In the genomic region with DNA sequence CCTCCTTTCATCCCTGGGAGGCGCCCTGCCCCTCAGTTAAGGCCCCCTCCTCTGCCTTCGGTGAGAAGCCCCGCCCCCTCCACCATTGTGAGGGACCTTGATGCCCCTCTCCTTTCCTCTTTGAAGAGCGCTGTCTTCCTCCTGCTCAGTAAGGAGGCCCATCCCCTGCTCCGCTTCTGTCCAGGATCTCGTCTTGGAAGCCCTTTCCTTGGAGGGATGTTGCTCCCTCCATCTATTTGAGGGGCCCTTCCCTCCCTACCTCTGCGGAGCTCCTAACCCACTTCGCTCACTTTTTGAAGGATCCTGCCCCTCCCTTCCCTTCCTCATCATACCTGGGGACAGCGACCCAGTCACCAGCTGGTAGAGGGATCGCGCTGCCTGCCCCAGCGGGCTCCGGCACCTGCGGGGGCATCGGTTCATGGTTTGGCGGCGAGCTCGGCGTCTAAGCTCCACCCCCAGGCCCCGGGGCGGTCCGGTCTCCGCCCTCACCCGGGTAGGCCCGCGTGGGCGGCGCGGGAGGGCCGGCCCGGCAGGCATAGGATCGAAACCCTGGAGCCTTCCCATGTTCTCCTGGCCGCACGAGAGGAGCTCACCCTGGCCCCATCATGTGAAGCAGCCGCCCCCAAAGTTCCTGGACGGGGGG, we compare ENCODE assay signal across 8 cellular contexts. TPM values are rescaled to one million over a fixed set of nuclear protein-coding genes. Genes with fewer than 3 reads are reported as not detected.
A peak's percentile ranks its signal among the peaks of the same experiment; 100 is the strongest.
DNase-seq lines count a peak whose midpoint lies in the region; ATAC-seq and TF ChIP-seq lines count a peak whose summit lies in the region.

No MANE protein-coding gene starts in this region.

- POLR2A ChIA-PET in T-cell (lab: Charles Lee) = interaction anchor here in 1 of 2 donors (1.7 kb wide), 1 partner anchor 44 kb away, joined by 17 read pairs; no protein-coding TSS in a partner anchor

- no peak overlapping the region for H3K27ac ChIP-seq in body of pancreas

- H3K4me1 Mint-ChIP-seq in T-cell = peaks cover 55 to 66% (median 56%) of the 10 kb centered on the region in 3 donors

- H3K9me3 ChIP-seq in body of pancreas = no peaks in the 10 kb centered on the region
- peaks cover 2% of the 10 kb centered on the region for H3K9me3 ChIP-seq in iPS-18c (ENCODE audit: control insufficient read depth, insufficient read depth, low read length)

- TF ChIP-seq CTCF in body of pancreas (IDR thresholded peaks at IDR 0.05) = no peak

- no peak overlapping the region for H3K4me3 ChIP-seq in body of pancreas
- H3K4me3 ChIP-seq in iPS-18c (ENCODE audit: insufficient read depth, low read depth, low read length) = peak overlapping the region; percentile 72

- H3K36me3 ChIP-seq in body of pancreas (replicated peaks in 1 of 2; ENCODE audit: insufficient read depth in 1 of 2, low read depth in 2 of 2) = no peaks in the 10 kb centered on the region

- no peaks in the 10 kb centered on the region for H3K27me3 ChIP-seq in body of pancreas

- intact Hi-C loops in body of pancreas (cut with DNase I) = loop anchor here (10.0 kb wide), 1 partner anchor 175 kb away; no protein-coding TSS in a partner anchor

- H3K4me3 Mint-ChIP-seq in T-cell = peak overlapping the region; percentile 83 to 87 (median 83)

- H3K4me1 ChIP-seq in body of pancreas = peaks cover 30% of the 10 kb centered on the region

- WGBS in body of pancreas, 2 donors = 19 to 33% methylated on average over 16 to 35 of the region's 36 CpGs

- no peak overlapping the region for H3K27ac Mint-ChIP-seq in T-cell

- no peaks in the 10 kb centered on the region for H3K27me3 Mint-ChIP-seq in T-cell

- DNase-seq in NCI-H2196 (lab: John Stamatoyannopoulos, UW; ENCODE audit: unreplicated experiment) (peak; percentile 16), NCI-H2196 treated with DMSO at 0.1 percent for 48 hours (lab: John Stamatoyannopoulos, UW; ENCODE audit: unreplicated experiment) (no peak), T-cell (peak in 28 of 34 experiments; percentile 16 to 69 (median 40)), body of pancreas (peak in 3 of 4 donors; percentile 40 to 56 (median 44)), DMS153 (lab: John Stamatoyannopoulos, UW) (no peak)
- DNase-seq in stimulated activated CD4-positive, alpha-beta T cell treated with anti-CD3 and anti-CD28 coated beads, Interleukin-1b, Interleukin-23, amount 100 ng/mL, for 4 hours (ENCODE audit: low read depth in 2 of 2) = peak; percentile 54 to 63

- CTCF ChIA-PET in T-cell (lab: Charles Lee) = interaction anchor here (0.6 to 4.4 kb wide), 15 partner anchors 8 to 933 kb away, joined by 3 to 62 read pairs (median 3); a partner anchor contains a TSS

- TF ChIP-seq POLR2A in body of pancreas (IDR thresholded peaks at IDR 0.05) = no peak

- no peaks in the 10 kb centered on the region for H3K9me3 Mint-ChIP-seq in T-cell

- H3K36me3 Mint-ChIP-seq in T-cell = no peaks in the 10 kb centered on the region

- ATAC-seq in T-cell (replicated peaks in 1 of 4) (peak; percentile 57 to 70 (median 65)), body of pancreas (peak; percentile 31), HG02610 (IDR thresholded peaks at IDR 0.05; ENCODE audit: unreplicated experiment) (no peak)

RNA-seq across cellular contexts. Expression of a gene that starts 4.1 kb away (rescaled TPM):
- 1 to 10 TPM; 2.0 to 3.4 (median 3.1) TPM for total RNA-seq in T-cell
- total RNA-seq in body of pancreas = 10 to 100 TPM in 1 of 2 donors, 1 to 10 TPM in 1; 1.8 to 13.5 TPM

RNA-seq across cellular contexts. Expression of a gene that starts 21.3 kb away (rescaled TPM):
- 100 to 1,000 TPM; 232 to 364 (median 244) TPM for total RNA-seq in T-cell
- total RNA-seq in body of pancreas = 100 to 1,000 TPM in 1 of 2 donors, 10 to 100 TPM in 1; 83.3 to 110 TPM

RNA-seq across cellular contexts. Expression of a gene that starts 56.3 kb away (rescaled TPM):
- 10 to 100 TPM; 13.1 to 29.7 (median 26.0) TPM for total RNA-seq in T-cell
- total RNA-seq in body of pancreas = 10 to 100 TPM in 1 of 2 donors, 1 to 10 TPM in 1; 8.3 to 18.1 TPM

Comparison
In these comparisons a context has a peak if more than half of its experiments do, and no peak if none do; other contexts are left out.
1. DNase-seq: peak in NCI-H2196 (single experiment), T-cell (28 of 34), body of pancreas (3 of 4) and stimulated activated CD4-positive, alpha-beta T cell treated with anti-CD3 and anti-CD28 coated beads, Interleukin-1b, Interleukin-23, amount 100 ng/mL, for 4 hours (2 of 2); none in NCI-H2196 treated with DMSO at 0.1 percent for 48 hours (single experiment) and DMS153 (single experiment).